In the genomic region with DNA sequence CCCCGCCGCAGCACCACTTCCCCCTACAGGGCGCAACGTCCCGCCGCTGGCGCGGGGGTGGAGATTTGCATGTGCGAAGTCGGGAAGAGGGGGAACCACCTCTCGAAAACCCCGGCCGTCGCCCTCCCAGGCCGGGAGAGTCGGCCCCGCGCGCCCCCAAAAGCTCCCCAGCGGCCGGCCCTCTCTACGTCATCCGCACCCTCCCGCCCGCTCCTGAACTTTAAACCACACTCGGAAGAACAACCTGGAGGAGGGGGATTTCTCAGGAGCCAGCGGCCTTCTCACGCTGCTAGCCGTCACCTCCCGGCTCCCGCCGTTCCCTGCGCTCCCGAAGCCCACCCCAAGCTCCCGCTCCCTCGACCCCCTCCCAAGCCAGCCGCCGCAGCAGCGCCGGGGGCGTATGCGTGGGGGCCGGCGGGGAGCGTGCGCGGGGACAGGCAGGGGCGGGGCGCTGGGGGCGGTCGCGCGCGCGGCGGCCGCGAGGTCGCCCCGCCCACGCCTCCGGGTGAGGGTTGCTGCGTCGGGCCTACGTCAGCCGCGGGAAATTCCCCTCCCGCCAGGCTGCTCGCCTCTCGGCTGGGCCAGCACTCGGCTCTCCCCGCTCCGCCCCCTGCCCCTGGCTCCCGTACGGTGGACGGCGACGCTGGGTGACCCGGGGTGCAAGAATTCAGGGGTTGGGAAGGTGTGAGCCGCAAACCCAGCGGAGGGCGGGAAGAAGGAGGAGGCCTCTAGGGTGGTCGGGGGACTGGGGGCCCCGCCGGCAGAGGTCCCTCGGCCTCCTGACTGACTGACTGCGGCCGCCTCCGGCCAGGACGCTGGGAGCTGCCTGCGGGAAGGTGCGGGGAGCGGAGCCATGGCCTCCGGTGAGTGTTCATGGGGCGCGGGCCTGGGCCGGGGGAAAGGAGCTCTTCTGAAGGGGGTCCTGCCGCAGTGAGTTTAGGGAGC, we compare ENCODE assay signal across 8 cellular contexts. TPM values are rescaled to one million over a fixed set of nuclear protein-coding genes. Genes with fewer than 3 reads are reported as not detected.
DNase-seq lines count a peak whose midpoint lies in the region; ATAC-seq, FAIRE-seq and TF ChIP-seq lines count a peak whose summit lies in the region.

REL (plus strand) TSS at position 587 of the 945 bp plus-strand sequence; CDS start at position 854, 267 bp downstream.

- ATAC-seq in HG03175 (IDR thresholded peaks at IDR 0.05; ENCODE audit: unreplicated experiment): peak; percentile 86

- no peaks in the 10 kb centered on the region for H3K36me3 ChIP-seq in kidney (ENCODE audit: control insufficient read depth in 1 of 2, insufficient read depth in 2 of 2, low read length in 2 of 2)

- DNase-seq in AG20443 (ENCODE audit: low spot score) (peak; percentile 98), NCI-H345 (lab: John Stamatoyannopoulos, UW) (peak; percentile 90), cerebellar cortex (ENCODE audit: low spot score) (peak; percentile 89), kidney (peak; percentile 97)
- peak; percentile 93 for DNase-seq in activated CD4-positive, CD25-positive, alpha-beta regulatory T cell treated with anti-CD3 and anti-CD28 coated beads, Interleukin-2, amount 50 U/mL, for 72 hours
- DNase-seq in stimulated activated CD4-positive, alpha-beta T cell treated with anti-CD3 and anti-CD28 coated beads, Interleukin-15, amount 100 ng/mL, for 1 hour (ENCODE audit: low read depth in 1 of 2, low spot score in 1 of 2): peak; percentile 77 to 89

- peak within 1 kb of the TSS; percentile 71 to 83 for H3K4me3 ChIP-seq in kidney (ENCODE audit: low read length in 2 of 2)

- H3K9ac ChIP-seq in kidney (ENCODE audit: low read length in 2 of 2): peak within 1 kb of the TSS; percentile 83 to 95

- FAIRE-seq in kidney (lab: Jason Lieb, UNC): no peak

- in situ Hi-C loops in GM18951 (cut with MboI; ENCODE audit: low sequenced_read_pairs, unreplicated experiment): no loop called here

- peak within 1 kb of the TSS; percentile 96 to 98 for H3K27ac ChIP-seq in kidney (ENCODE audit: low read depth in 2 of 2, low read length in 2 of 2)

- intact Hi-C loops in kidney (cut with DNase I): no loop called here

- H3K9me3 ChIP-seq in kidney (ENCODE audit: control insufficient read depth in 1 of 2, low read length in 2 of 2): no peaks in the 10 kb centered on the region

- peak; percentile 18 for TF ChIP-seq CTCF in kidney (IDR thresholded peaks at IDR 0.05; ENCODE audit: borderline replicate concordance, extremely low read depth, insufficient read depth)

- peak; percentile 70 for TF ChIP-seq POLR2A in GM18951 (IDR thresholded peaks at IDR 0.05; ENCODE audit: extremely low read depth, insufficient read depth, insufficient read length)

- H3K4me1 ChIP-seq in kidney (ENCODE audit: control insufficient read depth in 1 of 2, insufficient read depth in 1 of 2, low read depth in 1 of 2, low read length in 2 of 2): peaks cover 0 to 19% of the 10 kb centered on the region in 2 donors

RNA-seq across cellular contexts. Expression of gene REL, which starts in this region (rescaled TPM):
- total RNA-seq in kidney: 21.8 TPM
- polyA plus RNA-seq in kidney (ENCODE audit: insufficient read depth, low read depth, low replicate concordance): 0.43 TPM

Comparison
In these comparisons a context has a peak if more than half of its experiments do, and no peak if none do; other contexts are left out.
1. Peak in every context shown above with its lines: DNase-seq, ATAC-seq, H3K4me3 ChIP-seq and H3K27ac ChIP-seq.